ENCODE assay signal across 17 cellular contexts in genomic region chr4:147865926-147866325, GRCh38.
A peak's percentile ranks its signal among the peaks of the same experiment; 100 is the strongest.
DNase-seq lines count a peak whose midpoint lies in the region; ATAC-seq and TF ChIP-seq lines count a peak whose summit lies in the region.
"Had no signal": no experiment of that assay in that cellular context is flagged by ENCODE, and none has a peak within 500 bp of the region (broad histone marks: within the 10 kb centered on the region; RNA-seq: fewer than 3 reads in every experiment).

No MANE protein-coding gene starts in this region.

- no peaks in the 10 kb centered on the region for H3K36me3 ChIP-seq in SK-N-MC (ENCODE audit: insufficient read depth, low read length)
- H3K36me3 ChIP-seq: neutrophil had no signal

- H3K27me3 Mint-ChIP-seq in progenitor cell of endocrine pancreas, result no peaks in the 10 kb centered on the region
- H3K27me3 Mint-ChIP-seq in stimulated activated naive CD8-positive, alpha-beta T cell treated with anti-CD3 and anti-CD28 coated beads, Interleukin-15, amount 100 ng/mL, for 72 hours, result no peaks in the 10 kb centered on the region

- H3K27ac Mint-ChIP-seq in progenitor cell of endocrine pancreas, result peak overlapping the region; percentile 46
- H3K27ac Mint-ChIP-seq in stimulated activated naive CD8-positive, alpha-beta T cell treated with anti-CD3 and anti-CD28 coated beads, Interleukin-15, amount 100 ng/mL, for 72 hours, result no peak overlapping the region
- H3K27ac Mint-ChIP-seq: activated T-helper 1 cell treated with anti-CD3 and anti-CD28 coated beads, Interleukin-12 subunit alpha, Interleukin-12 subunit beta, Interleukin-2, Interleukin-4 antibody, amounts not matched to agents 30 ng/mL and 10 ng/mL and 1 ng/mL, durations not matched to agents 14 hours and 24 hours and 36 hours had no signal

- DNase-seq in ELF-1 (ENCODE audit: low read depth, low spot score) (peak; percentile 33), SK-N-MC (ENCODE audit: low read depth, low spot score) (no peak), fibroblast of mammary gland (ENCODE audit: low read depth) (peak; percentile 63), progenitor cell of endocrine pancreas (ENCODE audit: low spot score, unreplicated experiment) (no peak), NCI-H748 (lab: John Stamatoyannopoulos, UW; ENCODE audit: unreplicated experiment) (no peak)
- DNase-seq in stimulated activated naive CD8-positive, alpha-beta T cell treated with anti-CD3 and anti-CD28 coated beads, Interleukin-15, amount 100 ng/mL, for 72 hours, result no peak
- DNase-seq: DMS153; effector memory CD4-positive, alpha-beta T cell; KBM-7; NCI-H187; NCI-H526; T1000; upper lobe of left lung had no signal

- H3K4me3 ChIP-seq in SK-N-MC (no peak overlapping the region), fibroblast of mammary gland (ENCODE audit: control insufficient read depth, low read depth, low read length) (no peak overlapping the region)
- H3K4me3 ChIP-seq: upper lobe of left lung had no signal

- no peaks in the 10 kb centered on the region for H3K9me3 Mint-ChIP-seq in progenitor cell of endocrine pancreas (ENCODE audit: low read depth)
- no peaks in the 10 kb centered on the region for H3K9me3 Mint-ChIP-seq in stimulated activated naive CD8-positive, alpha-beta T cell treated with anti-CD3 and anti-CD28 coated beads, Interleukin-15, amount 100 ng/mL, for 72 hours
- H3K9me3 Mint-ChIP-seq: activated T-helper 1 cell treated with anti-CD3 and anti-CD28 coated beads, Interleukin-12 subunit alpha, Interleukin-12 subunit beta, Interleukin-2, Interleukin-4 antibody, amounts not matched to agents 30 ng/mL and 10 ng/mL and 1 ng/mL, durations not matched to agents 14 hours and 24 hours and 36 hours had no signal

- H3K36me3 Mint-ChIP-seq in progenitor cell of endocrine pancreas (ENCODE audit: insufficient read depth), result peaks cover 4% of the 10 kb centered on the region

- H3K9me3 ChIP-seq in SK-N-MC (ENCODE audit: low read depth, low read length), result no peaks in the 10 kb centered on the region
- H3K9me3 ChIP-seq: neutrophil, upper lobe of left lung had no signal

- no peak overlapping the region for H3K4me3 Mint-ChIP-seq in progenitor cell of endocrine pancreas (ENCODE audit: low read depth)
- H3K4me3 Mint-ChIP-seq in stimulated activated naive CD8-positive, alpha-beta T cell treated with anti-CD3 and anti-CD28 coated beads, Interleukin-15, amount 100 ng/mL, for 72 hours, result no peak overlapping the region
- H3K4me3 Mint-ChIP-seq: activated T-helper 1 cell treated with anti-CD3 and anti-CD28 coated beads, Interleukin-12 subunit alpha, Interleukin-12 subunit beta, Interleukin-2, Interleukin-4 antibody, amounts not matched to agents 30 ng/mL and 10 ng/mL and 1 ng/mL, durations not matched to agents 14 hours and 24 hours and 36 hours had no signal

- H3K9ac ChIP-seq in SK-N-MC (ENCODE audit: insufficient read length), result peak overlapping the region; percentile 13

- peaks cover 6% of the 10 kb centered on the region for H3K4me1 Mint-ChIP-seq in progenitor cell of endocrine pancreas (ENCODE audit: low read depth)
- peaks cover 5% of the 10 kb centered on the region for H3K4me1 Mint-ChIP-seq in stimulated activated naive CD8-positive, alpha-beta T cell treated with anti-CD3 and anti-CD28 coated beads, Interleukin-15, amount 100 ng/mL, for 72 hours

- peak overlapping the region; percentile 40 for H3K27ac ChIP-seq in SK-N-MC
- H3K27ac ChIP-seq: neutrophil, upper lobe of left lung had no signal

- TF ChIP-seq CTCF in fibroblast of mammary gland (conservative IDR thresholded peaks at IDR 0.05; ENCODE audit: control insufficient read depth, insufficient read depth, low read depth, low read length) (no peak), progenitor cell of endocrine pancreas (IDR thresholded peaks at IDR 0.05; ENCODE audit: unreplicated experiment) (no peak)

- ATAC-seq in stimulated activated naive CD8-positive, alpha-beta T cell treated with anti-CD3 and anti-CD28 coated beads, Interleukin-15, amount 100 ng/mL, for 72 hours, result no peak
- no peak for ATAC-seq in GM21423 (IDR thresholded peaks at IDR 0.05; ENCODE audit: unreplicated experiment)
- no peak for ATAC-seq in HG03159 (IDR thresholded peaks at IDR 0.05; ENCODE audit: unreplicated experiment)

Comparison
In these comparisons a context has a peak if more than half of its experiments do, and no peak if none do; other contexts are left out.
1. DNase-seq: peak in ELF-1 (single experiment) and fibroblast of mammary gland (single experiment); none in SK-N-MC (single experiment), progenitor cell of endocrine pancreas (single experiment), stimulated activated naive CD8-positive, alpha-beta T cell treated with anti-CD3 and anti-CD28 coated beads, Interleukin-15, amount 100 ng/mL, for 72 hours (0 of 2) and NCI-H748 (single experiment).